18 cellular contexts compared by ENCODE assay signal in genomic region chr10:89659185-89660131, GRCh38. TPM values are rescaled to one million over a fixed set of nuclear protein-coding genes. Genes with fewer than 3 reads are reported as not detected.
DNase-seq lines count a peak whose midpoint lies in the region; ATAC-seq and TF ChIP-seq lines count a peak whose summit lies in the region.
"Had no signal": no experiment of that assay in that cellular context is flagged by ENCODE, and none has a peak within 500 bp of the region (broad histone marks: within the 10 kb centered on the region; RNA-seq: fewer than 3 reads in every experiment).

No MANE protein-coding gene starts in this region.

- intact Hi-C loops in Right ventricle myocardium inferior (cut with DNase I), result no loop called here

- H3K4me3 ChIP-seq in HFF-Myc (replicated peaks; ENCODE audit: low read depth, low read length) (no peak overlapping the region), foreskin fibroblast (ENCODE audit: low read depth in 1 of 2, low read length in 2 of 2) (peak overlapping the region in 1 of 2 donors; percentile 2)
- H3K4me3 ChIP-seq: right lobe of liver, tibial artery had no signal

- no peak for ATAC-seq in Right ventricle myocardium inferior
- ATAC-seq: left cardiac atrium, right lobe of liver had no signal

- no peak for TF ChIP-seq CTCF in HFF-Myc (IDR thresholded peaks at IDR 0.05; ENCODE audit: low read depth, low read length, missing control alignments)
- no peak for TF ChIP-seq CTCF in foreskin fibroblast (IDR thresholded peaks at IDR 0.05; ENCODE audit: low read depth, low read length)

- DNase-seq in AG08395 (ENCODE audit: low spot score) (peak; percentile 85), HFF-Myc (ENCODE audit: extremely low read depth, low read depth) (peak; percentile 36), amniotic stem cell (lab: John Stamatoyannopoulos, UW) (peak; percentile 63), foreskin fibroblast (peak; percentile 80 to 90), T-helper 2 cell (no peak), Right ventricle myocardium inferior (ENCODE audit: missing footprints) (no peak), NCI-H2081 treated with DMSO at 0.1 percent for 48 hours (lab: John Stamatoyannopoulos, UW) (no peak)
- no peak for DNase-seq in activated naive CD4-positive, alpha-beta T cell (lab: John Stamatoyannopoulos, UW)
- DNase-seq: activated naive CD8-positive, alpha-beta T cell treated with anti-CD3 and anti-CD28 coated beads, Interleukin-2, amount 10 ng/mL, durations not matched to agents 7 days and 5 days; Calu3; hippocampal formation; left cardiac atrium; NCI-H1694; NCI-H446 treated with DMSO at 0.1 percent for 48 hours; nucleus accumbens; right lobe of liver; stimulated activated CD4-positive, alpha-beta T cell treated with anti-CD3 and anti-CD28 coated beads, Interleukin-4, amount 100 ng/mL, for 4 hours; tibial artery had no signal

RNA-seq across cellular contexts. Expression of gene PANK1, which starts 14.4 kb away (rescaled TPM):
- 19.0 TPM for total RNA-seq in Right ventricle myocardium inferior

RNA-seq across cellular contexts. Expression of gene KIF20B, which starts 41.9 kb away (rescaled TPM):
- 3.0 TPM for total RNA-seq in Right ventricle myocardium inferior

Comparison
In these comparisons a context has a peak if more than half of its experiments do, and no peak if none do; other contexts are left out.
1. DNase-seq: peak in AG08395 (single experiment), HFF-Myc (single experiment), amniotic stem cell (single experiment) and foreskin fibroblast (2 of 2); none in T-helper 2 cell (0 of 5), Right ventricle myocardium inferior (single experiment), activated naive CD4-positive, alpha-beta T cell (0 of 4) and NCI-H2081 treated with DMSO at 0.1 percent for 48 hours (single experiment).